In the genomic region with DNA sequence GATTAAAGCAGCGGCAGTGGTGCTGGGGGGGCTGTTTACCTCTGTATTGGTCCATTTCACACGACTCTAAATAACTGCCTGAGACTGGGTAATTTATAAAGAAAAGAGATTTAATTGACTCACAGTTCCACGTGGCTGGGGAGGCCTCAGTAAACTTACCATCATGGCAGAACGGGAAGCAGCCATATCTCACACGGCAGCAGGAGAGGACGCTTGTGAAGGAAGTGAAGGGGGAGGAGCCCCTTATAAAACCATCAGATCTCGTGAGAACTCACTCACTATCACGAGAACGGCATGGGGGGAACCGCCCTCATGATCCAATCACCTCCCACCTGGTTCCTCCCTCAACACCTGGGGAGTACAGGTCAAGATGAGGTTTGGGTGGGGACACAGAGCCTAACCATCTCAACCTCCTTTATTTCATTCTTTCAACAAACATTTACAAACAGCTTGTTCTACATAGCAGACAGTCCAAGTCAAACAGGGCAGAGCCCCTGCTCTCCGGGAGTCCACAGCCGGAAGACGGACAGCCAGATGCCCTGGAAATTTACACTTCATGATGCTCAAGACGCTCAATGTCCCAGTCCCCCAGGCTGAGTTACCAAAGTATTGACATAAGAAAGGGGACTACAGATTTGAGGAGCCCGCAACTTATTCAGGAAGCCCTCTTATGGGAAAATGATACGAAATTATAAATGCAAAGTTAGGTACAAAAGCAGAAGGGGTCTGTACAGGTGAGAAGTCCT, we compare ENCODE assay signal across 9 cellular contexts. TPM values are rescaled to one million over a fixed set of nuclear protein-coding genes. Genes with fewer than 3 reads are reported as not detected.
DNase-seq lines count a peak whose midpoint lies in the region; ATAC-seq and TF ChIP-seq lines count a peak whose summit lies in the region.
"Had no signal": no experiment of that assay in that cellular context is flagged by ENCODE, and none has a peak within 500 bp of the region (broad histone marks: within the 10 kb centered on the region; RNA-seq: fewer than 3 reads in every experiment).

No MANE protein-coding gene starts in this region.

- no peak for ATAC-seq in GM21786 (IDR thresholded peaks at IDR 0.05; ENCODE audit: unreplicated experiment)

- DNase-seq in NCI-H524 (lab: John Stamatoyannopoulos, UW) (peak; percentile 63 to 75), NCI-H524 treated with DMSO at 0.1 percent for 48 hours (lab: John Stamatoyannopoulos, UW) (no peak), LNCaP clone FGC (ENCODE audit: low read depth) (no peak), RPMI7951 (ENCODE audit: low read depth) (peak; percentile 66), kidney tubule cell (ENCODE audit: low spot score) (peak; percentile 29), T-helper 9 cell (no peak), NCI-H187 (lab: John Stamatoyannopoulos, UW) (no peak)

- no peak for TF ChIP-seq CTCF in LNCaP clone FGC (IDR thresholded peaks at IDR 0.05; ENCODE audit: control insufficient read depth, extremely low read depth, insufficient read depth)

- peak overlapping the region; percentile 43 for H3K4me3 ChIP-seq in LNCaP clone FGC (ENCODE audit: low read depth, low read length)
- H3K4me3 ChIP-seq: psoas muscle had no signal

RNA-seq across cellular contexts. Expression of a gene that starts 26.3 kb away (rescaled TPM):
- 11.3 and 16.7 TPM in 2 replicates for total RNA-seq in RPMI7951 (2014; rRNA removed; shearing (Covaris generic))

Comparison
In these comparisons a context has a peak if more than half of its experiments do, and no peak if none do; other contexts are left out.
1. DNase-seq: peak in NCI-H524 (2 of 2), RPMI7951 (single experiment) and kidney tubule cell (single experiment); none in NCI-H524 treated with DMSO at 0.1 percent for 48 hours (single experiment), LNCaP clone FGC (single experiment), T-helper 9 cell (single experiment) and NCI-H187 (0 of 2).